Comparison of ENCODE assay signal across 1 cellular context in the genomic region with DNA sequence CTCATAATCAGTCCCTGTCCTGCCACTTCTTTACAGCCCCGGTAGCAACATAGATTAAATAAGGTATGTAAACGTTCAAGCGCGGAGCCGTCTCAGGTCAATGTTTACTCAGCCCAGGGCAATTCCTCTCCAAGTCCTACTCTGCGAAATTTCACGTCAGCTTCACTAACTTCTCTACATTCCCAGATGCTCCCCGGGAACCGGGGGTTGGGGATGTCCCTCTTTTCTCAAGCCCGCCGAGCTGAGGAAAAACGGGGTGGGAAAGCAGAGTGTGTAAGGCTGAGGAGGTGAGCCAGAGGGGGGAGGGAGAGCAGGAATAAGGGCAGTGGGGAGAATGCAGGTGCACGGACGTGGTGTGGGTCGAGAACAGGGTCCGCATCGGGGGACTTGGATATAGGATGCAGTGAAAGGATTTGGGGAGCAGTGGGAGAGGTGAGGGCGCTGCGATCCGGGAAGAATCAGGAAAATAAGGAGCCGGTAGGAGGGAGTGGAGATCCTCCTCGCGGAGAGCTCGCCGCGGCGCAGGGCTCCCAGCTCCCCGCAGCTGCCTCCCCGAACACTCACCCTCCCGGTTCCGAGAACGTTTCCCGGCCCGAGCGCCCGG.
A peak's percentile ranks its signal among the peaks of the same experiment; 100 is the strongest.
TF ChIP-seq lines count a peak whose summit lies in the region.

No MANE protein-coding gene starts in this region.

TF ChIP-seq in HepG2, 621 proteins besides CTCF, POLR2A, EP300 and RAD21 (continued from another document):
- TF ChIP-seq, protein P1, sequence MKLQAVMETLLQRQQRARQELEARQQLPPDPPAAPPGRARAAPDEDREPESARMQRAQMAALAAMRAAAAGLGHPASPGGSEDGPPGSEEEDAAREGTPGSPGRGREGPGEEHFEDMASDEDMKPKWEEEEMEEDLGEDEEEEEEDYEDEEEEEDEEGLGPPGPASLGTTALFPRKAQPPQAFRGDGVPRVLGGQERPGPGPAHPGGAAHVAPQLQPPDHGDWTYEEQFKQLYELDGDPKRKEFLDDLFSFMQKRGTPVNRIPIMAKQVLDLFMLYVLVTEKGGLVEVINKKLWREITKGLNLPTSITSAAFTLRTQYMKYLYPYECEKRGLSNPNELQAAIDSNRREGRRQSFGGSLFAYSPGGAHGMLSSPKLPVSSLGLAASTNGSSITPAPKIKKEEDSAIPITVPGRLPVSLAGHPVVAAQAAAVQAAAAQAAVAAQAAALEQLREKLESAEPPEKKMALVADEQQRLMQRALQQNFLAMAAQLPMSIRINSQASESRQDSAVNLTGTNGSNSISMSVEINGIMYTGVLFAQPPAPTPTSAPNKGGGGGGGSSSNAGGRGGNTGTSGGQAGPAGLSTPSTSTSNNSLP (IDR thresholded peaks at IDR 0.05; ENCODE audit: low read depth, low read length) = peak; percentile 59
- peak; percentile 11; the same call in 1 of the 2 replicates for TF ChIP-seq ZNF264 (CRISPR knock-in tag; IDR thresholded peaks at IDR 0.05)
- TF ChIP-seq, protein P2, sequence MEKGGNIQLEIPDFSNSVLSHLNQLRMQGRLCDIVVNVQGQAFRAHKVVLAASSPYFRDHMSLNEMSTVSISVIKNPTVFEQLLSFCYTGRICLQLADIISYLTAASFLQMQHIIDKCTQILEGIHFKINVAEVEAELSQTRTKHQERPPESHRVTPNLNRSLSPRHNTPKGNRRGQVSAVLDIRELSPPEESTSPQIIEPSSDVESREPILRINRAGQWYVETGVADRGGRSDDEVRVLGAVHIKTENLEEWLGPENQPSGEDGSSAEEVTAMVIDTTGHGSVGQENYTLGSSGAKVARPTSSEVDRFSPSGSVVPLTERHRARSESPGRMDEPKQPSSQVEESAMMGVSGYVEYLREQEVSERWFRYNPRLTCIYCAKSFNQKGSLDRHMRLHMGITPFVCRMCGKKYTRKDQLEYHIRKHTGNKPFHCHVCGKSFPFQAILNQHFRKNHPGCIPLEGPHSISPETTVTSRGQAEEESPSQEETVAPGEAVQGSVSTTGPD (CRISPR knock-in tag; IDR thresholded peaks at IDR 0.05) = no peak; the same call in 1 of the 2 replicates
- 0 out of 2 replicates have a peak, but pooled peaks have one; percentile 13 for TF ChIP-seq ZSCAN22 (CRISPR knock-in tag; IDR thresholded peaks at IDR 0.05)
- no peak for TF ChIP-seq SNAI1 (CRISPR knock-in tag; IDR thresholded peaks at IDR 0.05; ENCODE audit: borderline replicate concordance)
- no peak for TF ChIP-seq ZNF326 (CRISPR knock-in tag; IDR thresholded peaks at IDR 0.05; ENCODE audit: borderline replicate concordance)
- no peak for TF ChIP-seq NPAS2 (CRISPR knock-in tag; IDR thresholded peaks at IDR 0.05; ENCODE audit: borderline replicate concordance)
- no peak for TF ChIP-seq ZNF282 (IDR thresholded peaks at IDR 0.05; ENCODE audit: partially characterized antibody)
- no peak for TF ChIP-seq ZFAT (CRISPR knock-in tag; conservative IDR thresholded peaks at IDR 0.05)
- TF ChIP-seq ZNF879 (CRISPR knock-in tag; IDR thresholded peaks at IDR 0.05) = no peak
- no peak for TF ChIP-seq ZNF333 (CRISPR knock-in tag; IDR thresholded peaks at IDR 0.05; ENCODE audit: borderline replicate concordance)
- no peak for TF ChIP-seq ZC3H13 (CRISPR knock-in tag; IDR thresholded peaks at IDR 0.05)
- peak; percentile 29; the same call in 1 of the 2 replicates for TF ChIP-seq ZNF891 (CRISPR knock-in tag; IDR thresholded peaks at IDR 0.05)
- no peak for TF ChIP-seq SP1 (IDR thresholded peaks at IDR 0.05)
- TF ChIP-seq SP1 (CRISPR knock-in tag; IDR thresholded peaks at IDR 0.05) = 0 out of 2 replicates have a peak, but pooled peaks have one; percentile 4
- TF ChIP-seq, protein P3, sequence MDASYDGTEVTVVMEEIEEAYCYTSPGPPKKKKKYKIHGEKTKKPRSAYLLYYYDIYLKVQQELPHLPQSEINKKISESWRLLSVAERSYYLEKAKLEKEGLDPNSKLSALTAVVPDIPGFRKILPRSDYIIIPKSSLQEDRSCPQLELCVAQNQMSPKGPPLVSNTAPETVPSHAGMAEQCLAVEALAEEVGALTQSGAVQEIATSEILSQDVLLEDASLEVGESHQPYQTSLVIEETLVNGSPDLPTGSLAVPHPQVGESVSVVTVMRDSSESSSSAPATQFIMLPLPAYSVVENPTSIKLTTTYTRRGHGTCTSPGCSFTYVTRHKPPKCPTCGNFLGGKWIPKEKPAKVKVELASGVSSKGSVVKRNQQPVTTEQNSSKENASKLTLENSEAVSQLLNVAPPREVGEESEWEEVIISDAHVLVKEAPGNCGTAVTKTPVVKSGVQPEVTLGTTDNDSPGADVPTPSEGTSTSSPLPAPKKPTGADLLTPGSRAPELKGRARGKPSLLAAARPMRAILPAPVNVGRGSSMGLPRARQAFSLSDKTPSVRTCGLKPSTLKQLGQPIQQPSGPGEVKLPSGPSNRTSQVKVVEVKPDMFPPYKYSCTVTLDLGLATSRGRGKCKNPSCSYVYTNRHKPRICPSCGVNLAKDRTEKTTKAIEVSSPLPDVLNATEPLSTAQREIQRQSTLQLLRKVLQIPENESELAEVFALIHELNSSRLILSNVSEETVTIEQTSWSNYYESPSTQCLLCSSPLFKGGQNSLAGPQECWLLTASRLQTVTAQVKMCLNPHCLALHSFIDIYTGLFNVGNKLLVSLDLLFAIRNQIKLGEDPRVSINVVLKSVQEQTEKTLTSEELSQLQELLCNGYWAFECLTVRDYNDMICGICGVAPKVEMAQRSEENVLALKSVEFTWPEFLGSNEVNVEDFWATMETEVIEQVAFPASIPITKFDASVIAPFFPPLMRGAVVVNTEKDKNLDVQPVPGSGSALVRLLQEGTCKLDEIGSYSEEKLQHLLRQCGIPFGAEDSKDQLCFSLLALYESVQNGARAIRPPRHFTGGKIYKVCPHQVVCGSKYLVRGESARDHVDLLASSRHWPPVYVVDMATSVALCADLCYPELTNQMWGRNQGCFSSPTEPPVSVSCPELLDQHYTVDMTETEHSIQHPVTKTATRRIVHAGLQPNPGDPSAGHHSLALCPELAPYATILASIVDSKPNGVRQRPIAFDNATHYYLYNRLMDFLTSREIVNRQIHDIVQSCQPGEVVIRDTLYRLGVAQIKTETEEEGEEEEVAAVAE (CRISPR knock-in tag; IDR thresholded peaks at IDR 0.05; ENCODE audit: borderline replicate concordance) = peak; percentile 16; the same call in 1 of the 2 replicates
- TF ChIP-seq XBP1 (CRISPR knock-in tag; IDR thresholded peaks at IDR 0.05) = no peak
- TF ChIP-seq, protein P4, sequence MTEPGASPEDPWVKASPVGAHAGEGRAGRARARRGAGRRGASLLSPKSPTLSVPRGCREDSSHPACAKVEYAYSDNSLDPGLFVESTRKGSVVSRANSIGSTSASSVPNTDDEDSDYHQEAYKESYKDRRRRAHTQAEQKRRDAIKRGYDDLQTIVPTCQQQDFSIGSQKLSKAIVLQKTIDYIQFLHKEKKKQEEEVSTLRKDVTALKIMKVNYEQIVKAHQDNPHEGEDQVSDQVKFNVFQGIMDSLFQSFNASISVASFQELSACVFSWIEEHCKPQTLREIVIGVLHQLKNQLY (CRISPR knock-in tag; IDR thresholded peaks at IDR 0.05) = no peak
- no peak for TF ChIP-seq SMARCC2 (IDR thresholded peaks at IDR 0.05)
